In genomic region chr18:79172331-79172730, GRCh38 we compare ENCODE assay signal across 4 cellular contexts.
DNase-seq lines count a peak whose midpoint lies in the region; ATAC-seq lines count a peak whose summit lies in the region.
"Not testable (repeated sequence)": the region's sequence is repeated elsewhere in the genome, so short reads cannot be mapped to it uniquely, and the experiment has no call there.

No MANE protein-coding gene starts in this region.

- DNase-seq in ELF-1 (ENCODE audit: low read depth, low spot score) (peak; percentile 45), NCI-H69 (lab: John Stamatoyannopoulos, UW) (peak; percentile 19), right cardiac atrium (peak in 2 of 3 donors; percentile 38 to 54)
- not testable (repeated sequence) for DNase-seq in neuronal stem cell (ENCODE audit: low spot score)

- not testable (repeated sequence) for ATAC-seq in right cardiac atrium

- H2AFZ ChIP-seq in neuronal stem cell (ENCODE audit: low read length) = not testable (repeated sequence)

- H2BK5ac ChIP-seq in neuronal stem cell (ENCODE audit: low read length) = not testable (repeated sequence)

- not testable (repeated sequence) for H3K14ac ChIP-seq in neuronal stem cell (ENCODE audit: low read length)

- H3K4me3 ChIP-seq in right cardiac atrium (ENCODE audit: low read length); neuronal stem cell (ENCODE audit: low read length in 2 of 2): not testable (repeated sequence)

- H3K27me3 ChIP-seq in right cardiac atrium (ENCODE audit: control insufficient read depth, insufficient read depth); neuronal stem cell (ENCODE audit: control insufficient read depth in 3 of 3, insufficient read depth in 3 of 3, low read depth in 1 of 3, low read length in 3 of 3): not testable (repeated sequence)

- 98% methylated on average over 22 of the region's 27 CpGs for WGBS in right cardiac atrium
- WGBS in neuronal stem cell (ENCODE audit: extremely low coverage in 2 of 2, insufficient read length in 2 of 2, insufficient replicate concordance in 1 of 2), 2 donors = no CpG with 5 or more reads among the region's 27 CpGs

- not testable (repeated sequence) for H3K27ac ChIP-seq in right cardiac atrium (ENCODE audit: low read length); neuronal stem cell (replicated peaks; ENCODE audit: low read length)

- H3K9me3 ChIP-seq in right cardiac atrium (ENCODE audit: control insufficient read depth, low read length); neuronal stem cell (replicated peaks in 1 of 2; ENCODE audit: control insufficient read depth in 2 of 2, insufficient read depth in 1 of 2, low read depth in 1 of 2, low read length in 2 of 2): not testable (repeated sequence)

- not testable (repeated sequence) for H4K8ac ChIP-seq in neuronal stem cell (ENCODE audit: low read depth, low read length)

- H3K4me1 ChIP-seq in right cardiac atrium (ENCODE audit: control insufficient read depth, insufficient read depth, low read length); neuronal stem cell (ENCODE audit: control insufficient read depth in 2 of 2, insufficient read depth in 1 of 2, low read depth in 1 of 2, low read length in 2 of 2): not testable (repeated sequence)

- H2BK15ac ChIP-seq in neuronal stem cell (ENCODE audit: low read length) = not testable (repeated sequence)

- H2BK12ac ChIP-seq in neuronal stem cell (ENCODE audit: low read length) = peak overlapping the region; percentile 58

- not testable (repeated sequence) for H3K4ac ChIP-seq in neuronal stem cell (ENCODE audit: low read length)

- not testable (repeated sequence) for H3K23ac ChIP-seq in neuronal stem cell (ENCODE audit: low read depth, low read length, poor library complexity)

- H2AK5ac ChIP-seq in neuronal stem cell (ENCODE audit: low read depth, low read length) = not testable (repeated sequence)

- intact Hi-C loops in right cardiac atrium (cut with DNase I) = not testable (repeated sequence)

- H2BK120ac ChIP-seq in neuronal stem cell (ENCODE audit: low read depth, low read length) = not testable (repeated sequence)

- peak overlapping the region; percentile 18 for H3K4me2 ChIP-seq in neuronal stem cell (ENCODE audit: insufficient read depth, low read length, poor library complexity, severe bottlenecking)

- H3K9ac ChIP-seq in neuronal stem cell (ENCODE audit: low read depth, low read length, poor library complexity) = not testable (repeated sequence)

- peak overlapping the region; percentile 85 for H3K18ac ChIP-seq in neuronal stem cell (ENCODE audit: low read length)

- peaks cover 4 to 30% of the 10 kb centered on the region in 2 donors for H3K36me3 ChIP-seq in neuronal stem cell (replicated peaks in 1 of 2; ENCODE audit: control insufficient read depth in 2 of 2, insufficient read depth in 2 of 2, low read length in 2 of 2)

- not testable (repeated sequence) for H3K79me1 ChIP-seq in neuronal stem cell (ENCODE audit: low read depth, low read length)

- not testable (repeated sequence) for H4K91ac ChIP-seq in neuronal stem cell (ENCODE audit: low read depth, low read length, poor library complexity)
